In the genomic region with DNA sequence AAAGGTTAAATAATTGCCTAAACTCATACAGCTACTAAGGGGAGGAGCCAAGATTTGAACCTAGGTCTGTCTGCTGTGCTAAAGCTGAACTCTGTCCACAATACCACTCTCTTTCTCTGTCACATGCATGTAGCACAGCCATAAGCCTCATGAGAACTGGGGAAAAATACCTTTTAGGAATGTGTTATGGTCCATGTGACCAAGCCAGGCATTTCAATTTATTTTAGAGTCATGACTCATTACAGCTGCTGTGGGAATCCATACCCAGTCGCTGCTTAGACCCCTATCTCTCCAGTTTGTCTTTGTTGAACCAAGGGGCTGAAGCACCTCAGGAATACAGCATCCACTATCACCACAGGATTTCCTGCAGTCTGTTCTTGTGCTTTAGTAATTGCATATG, we compare ENCODE assay signal across 16 cellular contexts.
"Had no signal": no experiment of that assay in that cellular context is flagged by ENCODE, and none has a peak within 500 bp of the region (broad histone marks: within the 10 kb centered on the region; RNA-seq: fewer than 3 reads in every experiment).

No MANE protein-coding gene starts in this region.

- H3K4me1 Mint-ChIP-seq: T-helper 17 cell had no signal

- DNase-seq: activated CD4-positive, CD25-positive, alpha-beta regulatory T cell; activated effector memory CD4-positive, alpha-beta T cell treated with anti-CD3 and anti-CD28 coated beads, Interleukin-2, amount 50 U/mL, for 16 hours; activated T-cell treated with anti-CD3 and anti-CD28 coated beads, Interleukin-2, amount 50 U/mL, for 24 hours; amniotic stem cell; esophagus squamous epithelium; heart left ventricle; ovary; stimulated activated CD4-positive, alpha-beta T cell treated with anti-CD3 and anti-CD28 coated beads, Interleukin-4, amount 100 ng/mL, for 4 hours; T-helper 17 cell had no signal

- H3K9me3 ChIP-seq: ovary had no signal

- H3K27ac Mint-ChIP-seq: activated T-cell treated with anti-CD3 and anti-CD28 coated beads, Interleukin-2, amount 50 U/mL, for 24 hours; T-helper 17 cell had no signal

- FAIRE-seq: bronchial epithelial cell, keratinocyte, TTC549 had no signal

- H3K4me3 Mint-ChIP-seq: activated T-cell treated with anti-CD3 and anti-CD28 coated beads, Interleukin-2, amount 50 U/mL, for 24 hours; neural crest cell; T-helper 17 cell had no signal

- H3K36me3 ChIP-seq: esophagus squamous epithelium, heart left ventricle, ovary, stomach had no signal

- H3K27me3 ChIP-seq: esophagus squamous epithelium, heart left ventricle, ovary, stomach had no signal

- H3K27me3 Mint-ChIP-seq: activated T-cell treated with anti-CD3 and anti-CD28 coated beads, Interleukin-2, amount 50 U/mL, for 24 hours; T-helper 17 cell had no signal

- H3K4me3 ChIP-seq: esophagus squamous epithelium, heart left ventricle, ovary, skin epidermis, stomach had no signal

- ATAC-seq: activated naive CD4-positive, alpha-beta T cell treated with anti-CD3 and anti-CD28 coated beads, Interleukin-2, amount 50 U/mL, for 72 hours; T-helper 17 cell had no signal

- H3K27ac ChIP-seq: heart left ventricle, ovary, skin epidermis had no signal
